19 cellular contexts compared by ENCODE assay signal in the genomic region with DNA sequence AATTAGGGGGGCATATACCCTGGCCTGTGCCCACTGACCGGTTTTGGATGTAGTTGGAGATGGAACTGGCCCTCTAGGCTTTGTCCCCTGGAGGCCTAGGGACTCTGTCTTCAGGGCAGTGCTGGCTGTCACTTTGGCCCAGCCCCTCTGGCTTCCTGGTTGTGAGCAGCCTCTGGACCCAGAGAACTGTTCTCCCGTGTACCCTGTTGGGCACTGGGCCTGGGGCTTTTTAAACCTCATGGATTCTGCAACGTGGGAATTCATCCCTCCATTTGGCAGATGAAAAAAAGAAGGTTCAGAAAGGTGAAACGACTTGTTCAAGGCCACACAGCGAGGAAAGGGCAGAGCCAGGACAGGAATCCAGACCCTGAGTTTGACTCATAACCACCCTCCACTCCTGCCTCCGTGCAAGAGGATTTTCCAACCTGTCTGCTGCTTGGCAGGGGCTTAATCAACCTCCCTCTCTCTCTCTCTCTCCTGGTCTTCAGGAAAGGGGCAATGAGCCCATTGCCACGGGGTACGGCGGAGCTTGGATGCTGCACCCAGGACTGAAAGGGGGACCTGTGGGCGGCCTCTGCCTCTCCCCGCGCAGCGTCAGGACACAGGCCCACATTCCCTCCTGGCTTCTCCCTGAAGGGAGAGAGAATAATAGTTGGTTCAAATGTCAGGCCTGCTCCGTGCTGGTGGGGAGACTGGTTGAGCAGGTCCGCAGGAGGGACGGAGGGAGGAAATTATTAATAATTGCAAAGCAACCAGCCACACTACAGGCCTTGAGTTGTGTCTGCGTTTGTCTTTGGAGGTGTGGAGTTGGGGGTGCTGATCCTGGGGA. TPM values are rescaled to one million over a fixed set of nuclear protein-coding genes. Genes with fewer than 3 reads are reported as not detected.
DNase-seq lines count a peak whose midpoint lies in the region; ATAC-seq and TF ChIP-seq lines count a peak whose summit lies in the region.
"Had no signal": no experiment of that assay in that cellular context is flagged by ENCODE, and none has a peak within 500 bp of the region (broad histone marks: within the 10 kb centered on the region; RNA-seq: fewer than 3 reads in every experiment).

No MANE protein-coding gene starts in this region.

- CTCF ChIA-PET in MCF 10A (lab: Yijun Ruan, JAX) = interaction anchor here (0.7 kb wide), 1 partner anchor 126 kb away, joined by 3 read pairs; no protein-coding TSS in a partner anchor

- no peak overlapping the region for H3K14ac ChIP-seq in neuronal stem cell (ENCODE audit: low read length)

- H2AK5ac ChIP-seq in neuronal stem cell (ENCODE audit: low read depth, low read length) = peak overlapping the region; percentile 29

- peaks cover 0 to 2% of the 10 kb centered on the region in 2 donors for H3K4me1 ChIP-seq in neuronal stem cell (ENCODE audit: control insufficient read depth in 2 of 2, insufficient read depth in 1 of 2, low read depth in 1 of 2, low read length in 2 of 2)
- H3K4me1 ChIP-seq in endodermal cell (ENCODE audit: control insufficient read depth, insufficient read depth, low read length) = no peaks in the 10 kb centered on the region
- no peaks in the 10 kb centered on the region for H3K4me1 ChIP-seq in right cardiac atrium (ENCODE audit: control insufficient read depth, insufficient read depth, low read length)
- H3K4me1 ChIP-seq: ascending aorta, lower lobe of right lung, uterus had no signal

- in situ Hi-C loops in T47D (cut with HindIII; ENCODE audit: low pct_unique_long_range_greater_than_20kb, low sequenced_read_pairs) = no loop called here

- POLR2A ChIA-PET in MCF 10A (lab: Yijun Ruan, JAX) = interaction anchor here (0.6 to 1.4 kb wide), 3 partner anchors 21 to 87 kb away, joined by 3 to 4 read pairs (median 3); no protein-coding TSS in a partner anchor

- H3K36me3 ChIP-seq in neuronal stem cell (replicated peaks in 1 of 2; ENCODE audit: control insufficient read depth in 2 of 2, insufficient read depth in 2 of 2, low read length in 2 of 2) (no peaks in the 10 kb centered on the region), endodermal cell (ENCODE audit: control insufficient read depth, insufficient read depth, low read length) (no peaks in the 10 kb centered on the region)
- H3K36me3 ChIP-seq: ascending aorta, gastroesophageal sphincter, lower lobe of right lung, SJSA1, uterus had no signal

- H4K91ac ChIP-seq in neuronal stem cell (ENCODE audit: low read depth, low read length, poor library complexity) = no peak overlapping the region

- H3K9ac ChIP-seq in neuronal stem cell (ENCODE audit: low read depth, low read length, poor library complexity) (no peak overlapping the region), endodermal cell (ENCODE audit: extremely low read depth, low read length, poor library complexity, severe bottlenecking) (no peak overlapping the region)

- no peak overlapping the region for H2BK5ac ChIP-seq in neuronal stem cell (ENCODE audit: low read length)

- BruUV-seq in MCF 10A (replicated peaks; lab: Mats Ljungman, UMichigan) = no TSS peak

- H2AFZ ChIP-seq in neuronal stem cell (ENCODE audit: low read length) = no peak overlapping the region

- no peaks in the 10 kb centered on the region for H3K36me3 Mint-ChIP-seq in MCF 10A (ENCODE audit: insufficient read depth, unreplicated experiment)
- no peaks in the 10 kb centered on the region for H3K36me3 Mint-ChIP-seq in endodermal cell (ENCODE audit: low read depth)
- no peaks in the 10 kb centered on the region for H3K36me3 Mint-ChIP-seq in osteocyte (ENCODE audit: unreplicated experiment)
- H3K36me3 Mint-ChIP-seq: CD4-positive, alpha-beta memory T cell; naive thymus-derived CD4-positive, alpha-beta T cell; stimulated activated naive B cell treated with anti-CD40 and anti-IgM and Interleukin-4, amounts not matched to agents 10 μg/mL and 1 μg/mL and 100 μg/mL, for 72 hours had no signal

- TF ChIP-seq CTCF in MCF 10A (IDR thresholded peaks at IDR 0.05; ENCODE audit: unreplicated experiment) (no peak), epithelial cell of esophagus (IDR thresholded peaks at IDR 0.05; ENCODE audit: insufficient read depth, low read depth, low read length, missing control alignments) (no peak), endodermal cell (conservative IDR thresholded peaks at IDR 0.05) (no peak), osteocyte (IDR thresholded peaks at IDR 0.05) (no peak)

- intact Hi-C loops in MCF 10A (cut with micrococcal nuclease) (no loop called here), right cardiac atrium (cut with DNase I) (no loop called here)

- H2BK12ac ChIP-seq in neuronal stem cell (ENCODE audit: low read length) = no peak overlapping the region

- H3K27me3 Mint-ChIP-seq in MCF 10A (ENCODE audit: insufficient read depth, unreplicated experiment) = no peaks in the 10 kb centered on the region
- peaks cover 2% of the 10 kb centered on the region for H3K27me3 Mint-ChIP-seq in endodermal cell (ENCODE audit: insufficient read depth)
- peaks cover 3% of the 10 kb centered on the region for H3K27me3 Mint-ChIP-seq in osteocyte (ENCODE audit: unreplicated experiment)

- H3K9me3 Mint-ChIP-seq in MCF 10A (ENCODE audit: unreplicated experiment) (no peaks in the 10 kb centered on the region), endodermal cell (no peaks in the 10 kb centered on the region), osteocyte (ENCODE audit: unreplicated experiment) (no peaks in the 10 kb centered on the region)
- H3K9me3 Mint-ChIP-seq: CD4-positive, alpha-beta memory T cell; naive thymus-derived CD4-positive, alpha-beta T cell; stimulated activated naive B cell treated with anti-CD40 and anti-IgM and Interleukin-4, amounts not matched to agents 10 μg/mL and 1 μg/mL and 100 μg/mL, for 72 hours had no signal

- H3K23ac ChIP-seq in neuronal stem cell (ENCODE audit: low read depth, low read length, poor library complexity) = peak overlapping the region; percentile 49

- ATAC-seq in stimulated activated naive CD8-positive, alpha-beta T cell treated with anti-CD3 and anti-CD28 coated beads, Interleukin-15, Interleukin-2, amounts not matched to agents 100 U/mL and 50 U/mL, for 24 hours = no peak
- ATAC-seq in right cardiac atrium = no peak
- ATAC-seq: gastroesophageal sphincter; lower lobe of right lung; naive thymus-derived CD4-positive, alpha-beta T cell; stimulated activated naive B cell treated with anti-CD40 and anti-IgM and Interleukin-4, amounts not matched to agents 10 μg/mL and 1 μg/mL and 100 μg/mL, for 72 hours had no signal

- no peaks in the 10 kb centered on the region for H3K9me3 ChIP-seq in neuronal stem cell (replicated peaks in 1 of 2; ENCODE audit: control insufficient read depth in 2 of 2, insufficient read depth in 1 of 2, low read depth in 1 of 2, low read length in 2 of 2)
- H3K9me3 ChIP-seq in endodermal cell (ENCODE audit: control insufficient read depth, low read length) = no peaks in the 10 kb centered on the region
- H3K9me3 ChIP-seq in right cardiac atrium (ENCODE audit: control insufficient read depth, low read length) = no peaks in the 10 kb centered on the region
- H3K9me3 ChIP-seq: ascending aorta, gastroesophageal sphincter, lower lobe of right lung, SJSA1, uterus had no signal

- H3K27ac Mint-ChIP-seq in MCF 10A (ENCODE audit: low read depth, unreplicated experiment) (no peak overlapping the region), endodermal cell (no peak overlapping the region), osteocyte (ENCODE audit: unreplicated experiment) (no peak overlapping the region)
- H3K27ac Mint-ChIP-seq: CD4-positive, alpha-beta memory T cell; stimulated activated naive B cell treated with anti-CD40 and anti-IgM and Interleukin-4, amounts not matched to agents 10 μg/mL and 1 μg/mL and 100 μg/mL, for 72 hours had no signal

- peaks cover 31% of the 10 kb centered on the region for H3K4me1 Mint-ChIP-seq in MCF 10A (ENCODE audit: insufficient read depth, unreplicated experiment)
- no peaks in the 10 kb centered on the region for H3K4me1 Mint-ChIP-seq in endodermal cell
- peaks cover 9% of the 10 kb centered on the region for H3K4me1 Mint-ChIP-seq in osteocyte (ENCODE audit: unreplicated experiment)
- H3K4me1 Mint-ChIP-seq: CD4-positive, alpha-beta memory T cell; stimulated activated naive B cell treated with anti-CD40 and anti-IgM and Interleukin-4, amounts not matched to agents 10 μg/mL and 1 μg/mL and 100 μg/mL, for 72 hours had no signal

- H3K4me3 ChIP-seq in epithelial cell of esophagus (ENCODE audit: low read length) (no peak overlapping the region), neuronal stem cell (ENCODE audit: low read length in 2 of 2) (no peak overlapping the region), endodermal cell (ENCODE audit: low read length) (no peak overlapping the region), right cardiac atrium (ENCODE audit: low read length) (no peak overlapping the region)
- H3K4me3 ChIP-seq: ascending aorta, gastroesophageal sphincter, lower lobe of right lung, SJSA1, uterus had no signal

- no peak overlapping the region for H3K4me3 Mint-ChIP-seq in MCF 10A (ENCODE audit: unreplicated experiment)
- H3K4me3 Mint-ChIP-seq in endodermal cell = no peak overlapping the region
- no peak overlapping the region for H3K4me3 Mint-ChIP-seq in osteocyte (ENCODE audit: unreplicated experiment)
- H3K4me3 Mint-ChIP-seq: CD4-positive, alpha-beta memory T cell; naive thymus-derived CD4-positive, alpha-beta T cell; stimulated activated naive B cell treated with anti-CD40 and anti-IgM and Interleukin-4, amounts not matched to agents 10 μg/mL and 1 μg/mL and 100 μg/mL, for 72 hours had no signal

- H3K79me1 ChIP-seq in neuronal stem cell (ENCODE audit: low read depth, low read length) = peaks cover 2% of the 10 kb centered on the region

- no CpG with 5 or more reads among the region's 17 CpGs for WGBS in neuronal stem cell (ENCODE audit: extremely low coverage in 2 of 2, insufficient read length in 2 of 2, insufficient replicate concordance in 1 of 2), 2 donors
- WGBS in endodermal cell (ENCODE audit: insufficient coverage in 1 of 2, insufficient read length in 1 of 2), 2 experiments = 88 to 94% methylated on average over 6 to 17 of the region's 17 CpGs
- WGBS in right cardiac atrium = 87% methylated on average over 17 of the region's 17 CpGs

- H2BK120ac ChIP-seq in neuronal stem cell (ENCODE audit: low read depth, low read length) = peak overlapping the region; percentile 57

- H3K18ac ChIP-seq in neuronal stem cell (ENCODE audit: low read length) = peak overlapping the region; percentile 46

- H3K27me3 ChIP-seq in neuronal stem cell (ENCODE audit: control insufficient read depth in 3 of 3, insufficient read depth in 3 of 3, low read depth in 1 of 3, low read length in 3 of 3) = peaks cover 0 to 11% (median 0%) of the 10 kb centered on the region in 3 experiments
- no peaks in the 10 kb centered on the region for H3K27me3 ChIP-seq in endodermal cell (ENCODE audit: control insufficient read depth, insufficient read depth, low read length, poor library complexity, severe bottlenecking)
- H3K27me3 ChIP-seq in right cardiac atrium (ENCODE audit: control insufficient read depth, insufficient read depth) = no peaks in the 10 kb centered on the region
- H3K27me3 ChIP-seq: ascending aorta, SJSA1, uterus had no signal

- H3K4ac ChIP-seq in neuronal stem cell (ENCODE audit: low read length) = no peak overlapping the region

- H2BK15ac ChIP-seq in neuronal stem cell (ENCODE audit: low read length) = peak overlapping the region; percentile 37

- H3K4me2 ChIP-seq in neuronal stem cell (ENCODE audit: insufficient read depth, low read length, poor library complexity, severe bottlenecking) = no peak overlapping the region

- H4K8ac ChIP-seq in neuronal stem cell (ENCODE audit: low read depth, low read length) = no peak overlapping the region

- DNase-seq in T47D (ENCODE audit: low read depth in 1 of 2, low spot score in 1 of 2) (peak; percentile 74 to 86), MCF 10A (ENCODE audit: unreplicated experiment) (no peak), epithelial cell of esophagus (ENCODE audit: low read depth) (peak; percentile 69), neuronal stem cell (ENCODE audit: low spot score) (no peak), endodermal cell (no peak), osteocyte (ENCODE audit: extremely low spot score, unreplicated experiment) (no peak), right cardiac atrium (no peak)
- no peak for DNase-seq in stimulated activated naive CD8-positive, alpha-beta T cell treated with anti-CD3 and anti-CD28 coated beads, Interleukin-15, Interleukin-2, amounts not matched to agents 100 U/mL and 50 U/mL, for 24 hours
- DNase-seq: activated CD8-positive, alpha-beta memory T cell treated with anti-CD3 and anti-CD28 coated beads, Interleukin-2, amount 50 U/mL, for 4 hours; CD4-positive, alpha-beta memory T cell; EL; lower lobe of right lung; naive thymus-derived CD4-positive, alpha-beta T cell; NCI-H1436 treated with DMSO at 0.1 percent for 48 hours; stimulated activated naive B cell treated with anti-CD40 and anti-IgM and Interleukin-4, amounts not matched to agents 10 μg/mL and 1 μg/mL and 100 μg/mL, for 72 hours; uterus had no signal

- H3K27ac ChIP-seq in neuronal stem cell (replicated peaks; ENCODE audit: low read length) (no peak overlapping the region), endodermal cell (ENCODE audit: low read depth, low read length) (no peak overlapping the region), right cardiac atrium (ENCODE audit: low read length) (no peak overlapping the region)
- H3K27ac ChIP-seq: ascending aorta, gastroesophageal sphincter, lower lobe of right lung, SJSA1, uterus had no signal

RNA-seq across cellular contexts. Expression of gene CEBPB, which starts 56.0 kb away (rescaled TPM):
- total RNA-seq in MCF 10A (2022) (221 and 226 TPM in 2 replicates), endodermal cell (10 to 100 TPM; 14.9 to 15.1 TPM), osteocyte (59.1 and 60.7 TPM in 2 replicates), right cardiac atrium (10 to 100 TPM; 46.2 to 92.4 (median 64.3) TPM)
- 3.2 TPM for polyA plus RNA-seq in neuronal stem cell (2013, experiment 1 of 2)
- polyA plus RNA-seq in neuronal stem cell (2013, experiment 2 of 2) = 3.2 TPM
- 11.9 TPM for polyA plus RNA-seq in endodermal cell (2013, experiment 1 of 2)
- 8.9 TPM for polyA plus RNA-seq in endodermal cell (2013, experiment 2 of 2)
- polyA plus RNA-seq in right cardiac atrium = 16.4 TPM

Comparison
In these comparisons a context has a peak if more than half of its experiments do, and no peak if none do; other contexts are left out.
1. DNase-seq: peak in T47D (2 of 2) and epithelial cell of esophagus (single experiment); none in MCF 10A (single experiment), neuronal stem cell (single experiment), endodermal cell (single experiment), osteocyte (single experiment), stimulated activated naive CD8-positive, alpha-beta T cell treated with anti-CD3 and anti-CD28 coated beads, Interleukin-15, Interleukin-2, amounts not matched to agents 100 U/mL and 50 U/mL, for 24 hours (single experiment) and right cardiac atrium (0 of 3).